In the genomic region with DNA sequence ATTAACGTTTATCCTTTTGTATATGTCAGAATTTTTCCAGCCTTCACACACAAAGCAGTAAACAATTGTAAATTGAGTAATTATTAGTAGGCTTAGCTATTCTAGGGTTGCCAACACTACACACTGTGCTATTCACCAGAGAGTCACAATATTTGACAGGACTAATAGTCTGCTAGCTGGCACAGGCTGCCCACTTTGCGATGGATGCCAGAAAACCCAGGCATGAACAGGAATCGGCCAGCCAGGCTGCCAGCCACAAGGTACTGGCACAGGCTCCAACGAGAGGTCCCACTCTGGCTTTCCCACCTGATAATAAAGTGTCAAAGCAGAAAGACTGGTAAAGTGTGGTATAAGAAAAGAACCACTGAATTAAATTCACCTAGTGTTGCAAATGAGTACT, we compare ENCODE assay signal across 20 cellular contexts.
DNase-seq lines count a peak whose midpoint lies in the region; ATAC-seq, FAIRE-seq and TF ChIP-seq lines count a peak whose summit lies in the region.
"Had no signal": no experiment of that assay in that cellular context is flagged by ENCODE, and none has a peak within 500 bp of the region (broad histone marks: within the 10 kb centered on the region; RNA-seq: fewer than 3 reads in every experiment).

No MANE protein-coding gene starts in this region.

- no peak for TF ChIP-seq POLR2A in thyroid gland (IDR thresholded peaks at IDR 0.05)

- WGBS in thyroid gland, 2 donors, result 77 to 81% methylated on average over 4 of the region's 4 CpGs

- H3K4me3 ChIP-seq in right atrium auricular region (no peak overlapping the region), thyroid gland (replicated peaks in 1 of 3) (no peak overlapping the region), A673 (ENCODE audit: low read depth, low read length, poor library complexity, severe bottlenecking) (no peak overlapping the region)
- H3K4me3 ChIP-seq: breast epithelium, right lobe of liver, testis had no signal

- peaks cover under 1% of the 10 kb centered on the region for H3K36me3 ChIP-seq in right atrium auricular region
- H3K36me3 ChIP-seq in thyroid gland, result no peaks in the 10 kb centered on the region
- peaks cover 11% of the 10 kb centered on the region for H3K36me3 ChIP-seq in A673 (ENCODE audit: insufficient read depth, low read length, poor library complexity, severe bottlenecking)
- H3K36me3 ChIP-seq: breast epithelium, right lobe of liver had no signal

- BruUV-seq in A673 (replicated peaks; lab: Mats Ljungman, UMichigan), result no TSS peak

- intact Hi-C loops in Right ventricle myocardium inferior (cut with DNase I) (loop anchor here (2.0 to 5.0 kb wide), 2 partner anchors 95 to 231 kb away; partner anchors contain the start of genes PPA2 and TET2), thyroid gland (cut with DNase I) (loop anchor here (10.0 kb wide), 1 partner anchor 97 kb away; the partner anchor contains the start of gene TET2), A673 (cut with micrococcal nuclease; ENCODE audit: unreplicated experiment) (no loop called here)

- H3K9me3 ChIP-seq in right atrium auricular region (no peaks in the 10 kb centered on the region), thyroid gland (no peaks in the 10 kb centered on the region), A673 (ENCODE audit: low read depth, low read length, poor library complexity, severe bottlenecking) (no peaks in the 10 kb centered on the region)
- H3K9me3 ChIP-seq: breast epithelium, neutrophil, right lobe of liver, testis had no signal

- TF ChIP-seq CTCF in right atrium auricular region (IDR thresholded peaks at IDR 0.05) (no peak), thyroid gland (IDR thresholded peaks at IDR 0.05) (no peak), A673 (conservative IDR thresholded peaks at IDR 0.05; ENCODE audit: low read depth, low read length) (no peak)

- POLR2A ChIA-PET in A673 (lab: Charles Lee; ENCODE audit: low non-redundant PET), result no interaction called here

- peak; percentile 95 for ATAC-seq in Right ventricle myocardium inferior
- ATAC-seq in HG03354 (IDR thresholded peaks at IDR 0.05; ENCODE audit: poor library complexity, severe bottlenecking, unreplicated experiment), result no peak
- ATAC-seq: foreskin keratinocyte, right lobe of liver had no signal

- DNase-seq in Right ventricle myocardium inferior (ENCODE audit: missing footprints) (peak; percentile 76), right atrium auricular region (ENCODE audit: low spot score) (no peak), frontal cortex (ENCODE audit: low spot score in 2 of 2) (peak; percentile 7 to 16), thyroid gland (peak; percentile 38 to 76), A673 (ENCODE audit: low spot score) (no peak), dedifferentiated amniotic fluid mesenchymal stem cell (ENCODE audit: extremely low spot score) (no peak)
- DNase-seq: activated CD4-positive, alpha-beta T cell treated with anti-CD3 and anti-CD28 coated beads for 1 hour; activated naive CD8-positive, alpha-beta T cell treated with anti-CD3 and anti-CD28 coated beads for 36 hours; foreskin keratinocyte; H7; NCI-H774; right lobe of liver; SHP77 treated with DMSO at 0.1 percent for 48 hours; testis had no signal

- CTCF ChIA-PET in A673 (lab: Charles Lee), result no interaction called here

- H3K4me1 ChIP-seq in right atrium auricular region (peaks cover 0 to 30% of the 10 kb centered on the region in 2 donors), thyroid gland (peaks cover 0 to 5% of the 10 kb centered on the region in 2 donors), A673 (ENCODE audit: insufficient read depth, low read length, poor library complexity, severe bottlenecking) (peaks cover 10% of the 10 kb centered on the region)
- H3K4me1 ChIP-seq: breast epithelium, foreskin keratinocyte, right lobe of liver, testis had no signal

- H3K27me3 ChIP-seq in right atrium auricular region (no peaks in the 10 kb centered on the region), layer of hippocampus (ENCODE audit: control insufficient read depth, insufficient read depth, low read length) (no peaks in the 10 kb centered on the region), thyroid gland (no peaks in the 10 kb centered on the region), A673 (replicated peaks; ENCODE audit: insufficient read depth, low read depth, low read length, poor library complexity) (no peaks in the 10 kb centered on the region)
- H3K27me3 ChIP-seq: breast epithelium, foreskin keratinocyte, neutrophil, right lobe of liver, testis had no signal

- H3K27ac ChIP-seq in right atrium auricular region, result peak overlapping the region in 1 of 2 donors; percentile 41
- peak overlapping the region; percentile 66 for H3K27ac ChIP-seq in layer of hippocampus (ENCODE audit: low read depth, low read length)
- H3K27ac ChIP-seq in thyroid gland, result no peak overlapping the region
- H3K27ac ChIP-seq in A673 (ENCODE audit: low read depth, low read length, poor library complexity, severe bottlenecking), result no peak overlapping the region
- H3K27ac ChIP-seq: breast epithelium, foreskin keratinocyte, neutrophil, right lobe of liver, testis had no signal

- FAIRE-seq in frontal cortex (lab: Jason Lieb, UNC), result no peak
- FAIRE-seq: A204.1, TTC549 had no signal

Comparison
In these comparisons a context has a peak if more than half of its experiments do, and no peak if none do; other contexts are left out.
1. DNase-seq: peak in Right ventricle myocardium inferior (single experiment), frontal cortex (2 of 2) and thyroid gland (2 of 2); none in right atrium auricular region (single experiment), A673 (single experiment) and dedifferentiated amniotic fluid mesenchymal stem cell (single experiment).